Comparison of ENCODE assay signal across 1 cellular context in genomic region chr9:138045541-138046490, GRCh38.
TF ChIP-seq lines count a peak whose summit lies in the region.

No MANE protein-coding gene starts in this region.

TF ChIP-seq in HepG2, 621 proteins besides CTCF, POLR2A, EP300 and RAD21 (continued from another document):
- no peak for TF ChIP-seq ZNF646 (CRISPR knock-in tag; IDR thresholded peaks at IDR 0.05)
